ENCODE assay signal across 17 cellular contexts in the genomic region with DNA sequence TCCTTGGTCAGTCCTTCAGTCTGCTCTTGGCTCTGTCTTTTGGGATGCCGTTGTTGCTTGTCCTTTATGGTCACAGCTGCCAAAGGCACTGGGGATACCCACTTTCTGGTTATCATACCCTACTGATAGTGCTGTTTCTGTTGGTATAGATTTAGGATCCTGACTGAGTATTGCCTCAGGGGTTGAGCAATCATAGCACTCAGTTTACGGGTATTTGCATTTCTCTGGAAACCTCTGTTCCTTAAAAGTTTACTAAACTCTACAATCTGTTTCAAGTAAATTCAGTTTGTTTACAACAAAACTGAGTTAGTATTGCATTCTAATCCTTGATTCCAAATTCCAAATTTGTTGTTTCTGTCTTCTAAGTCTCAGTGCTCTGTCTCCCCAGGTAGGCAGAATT.
"Had no signal": no experiment of that assay in that cellular context is flagged by ENCODE, and none has a peak within 500 bp of the region (broad histone marks: within the 10 kb centered on the region; RNA-seq: fewer than 3 reads in every experiment).

No MANE protein-coding gene starts in this region.

- DNase-seq: cortex of kidney; effector memory CD4-positive, alpha-beta T cell; kidney; left cardiac atrium; left ventricle myocardium inferior; mesenchymal stem cell; naive B cell; occipital lobe; pancreas; right cardiac atrium; small intestine; stimulated activated CD4-positive, alpha-beta T cell treated with anti-CD3 and anti-CD28 coated beads, Interleukin-2, amount 100 ng/mL, for 48 hours; stimulated activated naive CD4-positive, alpha-beta T cell treated with Interleukin-2 at 50 U/mL for 16 hours; trophoblast cell had no signal

- ATAC-seq: esophagus mucosa, gastroesophageal sphincter, left cardiac atrium, pancreas, right cardiac atrium had no signal

- H3K4me3 ChIP-seq: gastroesophageal sphincter, left ventricle myocardium inferior, lung, pancreas had no signal
